In the genomic region with DNA sequence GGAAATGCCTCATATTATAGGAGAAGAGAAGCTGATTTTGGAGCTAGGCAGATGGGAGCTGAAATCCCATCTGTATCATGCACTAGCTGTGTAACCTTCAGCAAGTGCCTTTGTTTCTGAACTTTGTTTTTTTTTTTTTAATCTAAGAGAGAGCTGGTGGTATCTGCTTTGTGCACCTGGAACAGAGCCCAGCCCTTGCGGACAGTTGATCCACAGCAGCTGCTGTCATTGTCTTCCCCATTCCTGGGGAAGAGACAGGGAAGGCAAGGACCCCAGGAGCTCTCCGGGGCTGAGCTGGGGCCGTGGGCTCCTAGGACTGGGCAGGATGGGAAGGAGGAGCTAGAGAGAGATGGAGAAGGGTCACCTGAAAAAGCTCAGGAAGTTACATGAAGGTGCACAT, we compare ENCODE assay signal across 17 cellular contexts.
"Had no signal": no experiment of that assay in that cellular context is flagged by ENCODE, and none has a peak within 500 bp of the region (broad histone marks: within the 10 kb centered on the region; RNA-seq: fewer than 3 reads in every experiment).

No MANE protein-coding gene starts in this region.

- H3K27me3 ChIP-seq: cardiac muscle cell, esophagus squamous epithelium, suprapubic skin had no signal

- H3K9me3 ChIP-seq: esophagus squamous epithelium, suprapubic skin had no signal

- H3K4me3 Mint-ChIP-seq: activated naive CD8-positive, alpha-beta T cell treated with anti-CD3 and anti-CD28 coated beads, Interleukin-2, amount 50 U/mL, for 24 hours; activated T-cell treated with anti-CD3 and anti-CD28 coated beads, Interleukin-2, amount 50 U/mL, for 4 hours; naive thymus-derived CD4-positive, alpha-beta T cell; T-helper 17 cell; type B pancreatic cell had no signal

- H3K4me3 ChIP-seq: cardiac muscle cell, esophagus squamous epithelium, lung, suprapubic skin had no signal

- H3K27me3 Mint-ChIP-seq: activated naive CD8-positive, alpha-beta T cell treated with anti-CD3 and anti-CD28 coated beads, Interleukin-2, amount 50 U/mL, for 24 hours; naive thymus-derived CD4-positive, alpha-beta T cell; T-helper 17 cell; type B pancreatic cell had no signal

- H3K27ac Mint-ChIP-seq: activated naive CD8-positive, alpha-beta T cell treated with anti-CD3 and anti-CD28 coated beads, Interleukin-2, amount 50 U/mL, for 24 hours; T-helper 17 cell; type B pancreatic cell had no signal

- H3K36me3 ChIP-seq: cardiac muscle cell had no signal

- H3K9me3 Mint-ChIP-seq: activated naive CD8-positive, alpha-beta T cell treated with anti-CD3 and anti-CD28 coated beads, Interleukin-2, amount 50 U/mL, for 24 hours; activated T-cell treated with anti-CD3 and anti-CD28 coated beads, Interleukin-2, amount 50 U/mL, for 4 hours; naive thymus-derived CD4-positive, alpha-beta T cell; type B pancreatic cell had no signal

- H3K27ac ChIP-seq: cardiac muscle cell, esophagus squamous epithelium, suprapubic skin had no signal

- DNase-seq: activated CD4-positive, CD25-positive, alpha-beta regulatory T cell; activated naive CD4-positive, alpha-beta T cell; activated naive CD8-positive, alpha-beta T cell treated with anti-CD3 and anti-CD28 coated beads, Interleukin-2, amount 50 U/mL, for 24 hours; activated T-cell treated with anti-CD3 and anti-CD28 coated beads, Interleukin-2, amount 50 U/mL, for 4 hours; esophagus squamous epithelium; foreskin melanocyte; head of caudate nucleus; left colon; naive thymus-derived CD4-positive, alpha-beta T cell; stimulated activated CD4-positive, alpha-beta T cell treated with anti-CD3 and anti-CD28 coated beads, Interleukin-2, amount 100 ng/mL, for 48 hours; stimulated activated naive CD4-positive, alpha-beta T cell treated with Interleukin-2 at 50 U/mL for 16 hours; T-helper 17 cell had no signal

- ATAC-seq: activated naive CD8-positive, alpha-beta T cell treated with anti-CD3 and anti-CD28 coated beads, Interleukin-2, amount 50 U/mL, for 24 hours; activated T-cell treated with anti-CD3 and anti-CD28 coated beads, Interleukin-2, amount 50 U/mL, for 4 hours; left colon; naive thymus-derived CD4-positive, alpha-beta T cell; sciatic nerve; T-helper 17 cell had no signal
